ENCODE assay signal across 1 cellular context in the genomic region with DNA sequence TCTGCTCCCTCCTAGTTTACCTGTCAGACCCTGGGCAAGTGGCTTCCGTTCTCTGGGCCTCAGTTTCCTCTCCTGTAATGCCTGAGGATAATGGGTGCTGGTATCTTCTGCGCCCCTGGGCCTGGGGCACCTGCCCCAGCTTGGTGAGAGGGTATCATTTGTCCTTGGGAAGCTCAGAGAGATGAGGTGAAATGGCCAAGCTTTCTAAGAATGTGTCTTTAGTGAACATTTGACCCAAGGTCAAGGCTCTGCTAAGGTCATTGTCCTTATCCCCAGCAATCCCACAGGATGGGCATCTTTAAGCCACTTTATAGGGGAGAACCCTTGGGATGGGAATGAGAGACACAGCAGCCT.
TF ChIP-seq lines count a peak whose summit lies in the region.

No MANE protein-coding gene starts in this region.

TF ChIP-seq in IMR-90, 13 proteins besides CTCF, POLR2A, EP300 and RAD21 (continued from another document):
- TF ChIP-seq, protein P1, sequence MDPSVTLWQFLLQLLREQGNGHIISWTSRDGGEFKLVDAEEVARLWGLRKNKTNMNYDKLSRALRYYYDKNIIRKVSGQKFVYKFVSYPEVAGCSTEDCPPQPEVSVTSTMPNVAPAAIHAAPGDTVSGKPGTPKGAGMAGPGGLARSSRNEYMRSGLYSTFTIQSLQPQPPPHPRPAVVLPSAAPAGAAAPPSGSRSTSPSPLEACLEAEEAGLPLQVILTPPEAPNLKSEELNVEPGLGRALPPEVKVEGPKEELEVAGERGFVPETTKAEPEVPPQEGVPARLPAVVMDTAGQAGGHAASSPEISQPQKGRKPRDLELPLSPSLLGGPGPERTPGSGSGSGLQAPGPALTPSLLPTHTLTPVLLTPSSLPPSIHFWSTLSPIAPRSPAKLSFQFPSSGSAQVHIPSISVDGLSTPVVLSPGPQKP (IDR thresholded peaks at IDR 0.05; ENCODE audit: borderline replicate concordance, low read depth, low read length) = no peak
- TF ChIP-seq RCOR1 (IDR thresholded peaks at IDR 0.05; ENCODE audit: insufficient replicate concordance, low read length) (no peak), CHD1 (IDR thresholded peaks at IDR 0.05; ENCODE audit: low read depth, low read length) (no peak)
